Comparison of ENCODE assay signal across 11 cellular contexts in the genomic region with DNA sequence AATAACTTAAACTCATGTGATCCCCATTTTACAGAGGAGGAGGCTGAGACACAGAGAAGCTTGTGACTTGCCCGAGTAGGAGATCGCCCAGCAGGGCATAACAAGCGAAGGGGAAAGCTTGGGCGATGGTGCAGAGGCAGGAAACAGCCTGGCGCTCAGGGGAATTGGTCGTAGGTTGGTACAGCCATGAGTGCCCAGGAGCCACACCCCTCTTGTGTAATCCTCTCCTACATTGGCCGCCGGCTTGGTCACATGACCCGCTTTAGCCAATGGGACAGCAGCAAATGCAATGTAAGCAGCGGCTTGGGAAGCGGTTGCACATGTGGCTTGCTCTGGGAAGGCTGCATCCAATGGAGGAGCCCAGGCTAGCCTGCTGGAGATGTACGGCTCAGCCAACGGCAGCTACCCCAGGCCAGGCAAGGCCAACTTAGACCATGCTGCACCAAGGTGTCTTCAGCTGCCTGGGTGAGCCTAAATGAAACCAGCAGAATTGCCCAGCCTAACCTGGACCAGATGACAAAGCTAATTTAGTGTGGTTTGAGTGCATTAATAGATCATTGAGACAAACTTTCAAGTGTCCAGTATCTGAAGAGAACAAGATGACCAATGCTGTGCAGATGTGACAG. TPM values are rescaled to one million over a fixed set of nuclear protein-coding genes. Genes with fewer than 3 reads are reported as not detected.
DNase-seq lines count a peak whose midpoint lies in the region; TF ChIP-seq lines count a peak whose summit lies in the region.
"Had no signal": no experiment of that assay in that cellular context is flagged by ENCODE, and none has a peak within 500 bp of the region (broad histone marks: within the 10 kb centered on the region; RNA-seq: fewer than 3 reads in every experiment).

No MANE protein-coding gene starts in this region.

- H3K4me2 ChIP-seq in GM23248 (ENCODE audit: unreplicated experiment) (no peak overlapping the region), OCI-LY7 (ENCODE audit: low read length) (peak overlapping the region; percentile 14; the same call in 1 of the 2 replicates)

- H3K36me3 Mint-ChIP-seq in chondrocyte (ENCODE audit: low read depth), result no peaks in the 10 kb centered on the region

- 81 to 85% methylated on average over 13 of the region's 13 CpGs for WGBS in GM23248 (ENCODE audit: low coverage in 1 of 2, low lambda C conversion rate in 2 of 2, missing lambda C conversion rate in 2 of 2), 2 experiments

- H3K27ac ChIP-seq in GM23248 (no peak overlapping the region), OCI-LY7 (ENCODE audit: low read depth, low read length, poor library complexity, severe bottlenecking) (no peak overlapping the region)

- no TSS peak for BruUV-seq in OCI-LY7 (replicated peaks; lab: Mats Ljungman, UMichigan)

- H3K4me3 ChIP-seq in GM23248, result no peak overlapping the region
- H3K4me3 ChIP-seq in OCI-LY7 (ENCODE audit: low read depth, low read length, poor library complexity, severe bottlenecking), result no peak overlapping the region

- CTCF ChIA-PET in OCI-LY7 (lab: Charles Lee; ENCODE audit: unreplicated experiment), result interaction anchor here (1.5 kb wide), 1 partner anchor 12 kb away, joined by 3 read pairs; no protein-coding TSS in a partner anchor

- no peaks in the 10 kb centered on the region for H3K4me1 ChIP-seq in GM23248 (ENCODE audit: insufficient read depth)
- peaks cover 16% of the 10 kb centered on the region for H3K4me1 ChIP-seq in OCI-LY7 (ENCODE audit: insufficient read depth, low read length, poor library complexity, severe bottlenecking)

- H3K27ac Mint-ChIP-seq in chondrocyte (ENCODE audit: unreplicated experiment), result no peak overlapping the region
- H3K27ac Mint-ChIP-seq: stimulated activated naive CD8-positive, alpha-beta T cell treated with anti-CD3 and anti-CD28 coated beads, Interleukin-15, Interleukin-2, amounts not matched to agents 100 ng/mL and 50 ng/mL, for 24 hours had no signal

- H3K4me3 Mint-ChIP-seq in chondrocyte (ENCODE audit: unreplicated experiment), result no peak overlapping the region
- H3K4me3 Mint-ChIP-seq: stimulated activated naive CD8-positive, alpha-beta T cell treated with anti-CD3 and anti-CD28 coated beads, Interleukin-15, Interleukin-2, amounts not matched to agents 100 ng/mL and 50 ng/mL, for 24 hours had no signal

- H3F3A ChIP-seq in GM23248 (ENCODE audit: insufficient read depth), result no peaks in the 10 kb centered on the region

- H3K79me2 ChIP-seq in GM23248 (ENCODE audit: insufficient read depth), result no peaks in the 10 kb centered on the region
- no peaks in the 10 kb centered on the region for H3K79me2 ChIP-seq in OCI-LY7 (ENCODE audit: insufficient read depth, low read depth, low read length)

- H2AFZ ChIP-seq in GM23248, result no peak overlapping the region
- H2AFZ ChIP-seq in OCI-LY7 (ENCODE audit: low read length), result peak overlapping the region; percentile 26; the same call in 1 of the 2 replicates

- H3K9me2 ChIP-seq in GM23248 (ENCODE audit: insufficient read depth) (no peaks in the 10 kb centered on the region), OCI-LY7 (ENCODE audit: insufficient read depth, low read length) (no peaks in the 10 kb centered on the region)

- in situ Hi-C loops in GM23248 (cut with MboI), result no loop called here

- H3K4me1 Mint-ChIP-seq in chondrocyte (ENCODE audit: low read depth), result peaks cover 6% of the 10 kb centered on the region

- TF ChIP-seq CTCF in OCI-LY7 (conservative IDR thresholded peaks at IDR 0.05; ENCODE audit: low read length) (no peak), chondrocyte (IDR thresholded peaks at IDR 0.05) (no peak)

- intact Hi-C loops in OCI-LY7 (cut with micrococcal nuclease; ENCODE audit: unreplicated experiment), result no loop called here

- DNase-seq in EH (ENCODE audit: low read depth) (peak; percentile 32), GM23248 (peak; percentile 25), OCI-LY7 (ENCODE audit: low spot score) (peak; percentile 81), iPS DF 4.7 (ENCODE audit: extremely low read depth, low spot score) (peak; percentile 33), C1 segment of cervical spinal cord (lab: John Stamatoyannopoulos, UW) (no peak), chondrocyte (ENCODE audit: low spot score) (no peak), epidermal melanocyte (ENCODE audit: insufficient read length, low spot score) (no peak), NCI-H1436 treated with DMSO at 0.1 percent for 48 hours (lab: John Stamatoyannopoulos, UW) (no peak)
- DNase-seq: cerebellar nuclear complex, NCI-H345 had no signal

- no peaks in the 10 kb centered on the region for H3K9me3 Mint-ChIP-seq in chondrocyte (ENCODE audit: low read depth)
- H3K9me3 Mint-ChIP-seq: stimulated activated naive CD8-positive, alpha-beta T cell treated with anti-CD3 and anti-CD28 coated beads, Interleukin-15, Interleukin-2, amounts not matched to agents 100 ng/mL and 50 ng/mL, for 24 hours had no signal

- H4K20me1 ChIP-seq in GM23248 (ENCODE audit: insufficient read depth) (no peaks in the 10 kb centered on the region), OCI-LY7 (ENCODE audit: insufficient read depth, low read length) (no peaks in the 10 kb centered on the region)

- H3K9me3 ChIP-seq in GM23248 (ENCODE audit: low read depth) (no peaks in the 10 kb centered on the region), OCI-LY7 (ENCODE audit: low read length) (no peaks in the 10 kb centered on the region)

- H3K36me3 ChIP-seq in GM23248 (ENCODE audit: low read depth) (no peaks in the 10 kb centered on the region), OCI-LY7 (ENCODE audit: insufficient read depth, low read length) (no peaks in the 10 kb centered on the region)

- no peak overlapping the region for H3K9ac ChIP-seq in GM23248

- peaks cover 11% of the 10 kb centered on the region; the same call in 1 of the 2 replicates for H3K27me3 ChIP-seq in GM23248 (replicated peaks; ENCODE audit: insufficient read depth)

- POLR2A ChIA-PET in OCI-LY7 (lab: Charles Lee), result interaction anchor here (0.7 to 1.0 kb wide), 2 partner anchors 8 to 10 kb away, joined by 3 read pairs; no protein-coding TSS in a partner anchor

- H3K27me3 Mint-ChIP-seq in chondrocyte (ENCODE audit: low read depth), result no peaks in the 10 kb centered on the region

RNA-seq across cellular contexts. Expression of a gene that starts 50.3 kb away (rescaled TPM):
- 10.6 and 13.4 TPM in 2 replicates for total RNA-seq in GM23248 (2014; rRNA removed; shearing (Covaris generic))
- 4.6 and 4.7 TPM in 2 replicates for polyA plus RNA-seq in GM23248 (2016; fragmentation: Nextera tagmentation; extraction: Ambion mirVana)
- 36.7 and 43.0 TPM in 2 replicates for total RNA-seq in OCI-LY7 (2014; rRNA removed; shearing (Covaris generic))
- total RNA-seq in OCI-LY7 (2022), result 44.6 and 51.8 TPM in 2 replicates
- total RNA-seq in chondrocyte, result 46.0 to 63.9 TPM (median 48.0 TPM) in 3 replicates

Comparison
In these comparisons a context has a peak if more than half of its experiments do, and no peak if none do; other contexts are left out.
1. DNase-seq: peak in EH (single experiment), GM23248 (single experiment), OCI-LY7 (single experiment) and iPS DF 4.7 (single experiment); none in C1 segment of cervical spinal cord (0 of 14), chondrocyte (single experiment), epidermal melanocyte (single experiment) and NCI-H1436 treated with DMSO at 0.1 percent for 48 hours (single experiment).